ENCODE assay signal across 17 cellular contexts in genomic region chr2:48320747-48321146, GRCh38. TPM values are rescaled to one million over a fixed set of nuclear protein-coding genes. Genes with fewer than 3 reads are reported as not detected.
A peak's percentile ranks its signal among the peaks of the same experiment; 100 is the strongest.
DNase-seq lines count a peak whose midpoint lies in the region; ATAC-seq and TF ChIP-seq lines count a peak whose summit lies in the region.
"Had no signal": no experiment of that assay in that cellular context is flagged by ENCODE, and none has a peak within 500 bp of the region (broad histone marks: within the 10 kb centered on the region; RNA-seq: fewer than 3 reads in every experiment).

No MANE protein-coding gene starts in this region.

- CTCF ChIA-PET in IMR-90 (lab: Yijun Ruan, JAX): no interaction called here

- H4K91ac ChIP-seq in IMR-90 (ENCODE audit: insufficient read depth, low read depth, low read length): no peak overlapping the region

- peaks cover 12% of the 10 kb centered on the region for H3K9me3 Mint-ChIP-seq in activated naive CD8-positive, alpha-beta T cell treated with anti-CD3 and anti-CD28 coated beads, Interleukin-2, amount 50 U/mL, for 24 hours
- peaks cover 4% of the 10 kb centered on the region for H3K9me3 Mint-ChIP-seq in natural killer cell treated with Interleukin-12 subunit alpha and Interleukin-12 subunit beta and Interleukin-15 and Interleukin-18, amount 100 ng/mL, for 72 hours

- peaks cover 9 to 52% of the 10 kb centered on the region in 2 experiments for H3K79me1 ChIP-seq in IMR-90 (ENCODE audit: low read depth in 1 of 2, low read length in 2 of 2)

- no peaks in the 10 kb centered on the region for H3K27me3 ChIP-seq in IMR-90 (ENCODE audit: control insufficient read depth, insufficient read depth, low read length)
- H3K27me3 ChIP-seq: MG63, tibial artery had no signal

- peak overlapping the region; percentile 17; the same call in 1 of the 2 replicates for H3K4me2 ChIP-seq in IMR-90 (ENCODE audit: low read depth, low read length)

- H3K23ac ChIP-seq in IMR-90 (ENCODE audit: low read depth, low read length): no peak overlapping the region

- no TSS peak for BruUV-seq in IMR-90 (replicated peaks; lab: Mats Ljungman, UMichigan)

- H4K5ac ChIP-seq in IMR-90 (ENCODE audit: low read depth, low read length): no peak overlapping the region

- intact Hi-C loops in IMR-90 (cut with micrococcal nuclease): no loop called here
- intact Hi-C loops in mucosa of descending colon (cut with DNase I, micrococcal nuclease): no loop called here

- no peak overlapping the region for H3K9ac ChIP-seq in IMR-90 (ENCODE audit: low read depth, low read length)

- no peak overlapping the region for H2AK9ac ChIP-seq in IMR-90 (replicated peaks; ENCODE audit: low read depth, low read length, poor library complexity)

- peaks cover 76% of the 10 kb centered on the region for H3K4me1 Mint-ChIP-seq in activated naive CD8-positive, alpha-beta T cell treated with anti-CD3 and anti-CD28 coated beads, Interleukin-2, amount 50 U/mL, for 24 hours
- H3K4me1 Mint-ChIP-seq in natural killer cell treated with Interleukin-12 subunit alpha and Interleukin-12 subunit beta and Interleukin-15 and Interleukin-18, amount 100 ng/mL, for 72 hours (ENCODE audit: low read depth in 2 of 2): peaks cover 38 to 60% of the 10 kb centered on the region in 2 donors

- H4K20me1 ChIP-seq in IMR-90 (ENCODE audit: insufficient read depth, low read length): peaks cover 17% of the 10 kb centered on the region; the same call in 1 of the 2 replicates

- no peak for TF ChIP-seq CTCF in IMR-90 (conservative IDR thresholded peaks at IDR 0.05; ENCODE audit: low read depth, low read length)
- no peak for TF ChIP-seq CTCF in mucosa of descending colon (IDR thresholded peaks at IDR 0.05)

- no peak overlapping the region for H2AK5ac ChIP-seq in IMR-90 (ENCODE audit: low read depth, low read length)

- no peaks in the 10 kb centered on the region for H3K9me3 ChIP-seq in IMR-90 (ENCODE audit: control insufficient read depth, insufficient read depth, low read length)
- no peaks in the 10 kb centered on the region for H3K9me3 ChIP-seq in mucosa of descending colon
- H3K9me3 ChIP-seq: MG63, tibial artery had no signal

- no peak overlapping the region for H2AFZ ChIP-seq in IMR-90 (replicated peaks; ENCODE audit: low read length, poor library complexity)

- in situ Hi-C loops in IMR-90 (cut with MboI; ENCODE audit: low sequenced_read_pairs): loop anchor here (10.0 kb wide), 1 partner anchor 426 kb away; no protein-coding TSS in a partner anchor

- H3K27me3 Mint-ChIP-seq in activated naive CD8-positive, alpha-beta T cell treated with anti-CD3 and anti-CD28 coated beads, Interleukin-2, amount 50 U/mL, for 24 hours: no peaks in the 10 kb centered on the region
- H3K27me3 Mint-ChIP-seq in natural killer cell treated with Interleukin-12 subunit alpha and Interleukin-12 subunit beta and Interleukin-15 and Interleukin-18, amount 100 ng/mL, for 72 hours: no peaks in the 10 kb centered on the region

- no peak for TF ChIP-seq POLR2A in IMR-90 (IDR thresholded peaks at IDR 0.05; ENCODE audit: low read depth, low read length)

- no peaks in the 10 kb centered on the region for H3K36me3 ChIP-seq in IMR-90 (ENCODE audit: control insufficient read depth, insufficient read depth, low read length)
- H3K36me3 ChIP-seq in mucosa of descending colon (ENCODE audit: low read depth): no peaks in the 10 kb centered on the region
- H3K36me3 ChIP-seq: MG63, tibial artery had no signal

- no peak overlapping the region for H3K4me3 ChIP-seq in IMR-90 (ENCODE audit: insufficient read depth, low read depth, low read length)
- H3K4me3 ChIP-seq in mucosa of descending colon: no peak overlapping the region
- H3K4me3 ChIP-seq: MG63, tibial artery had no signal

- H3K9me1 ChIP-seq in IMR-90 (ENCODE audit: insufficient read depth, low read length): no peaks in the 10 kb centered on the region

- no peak overlapping the region for H3K18ac ChIP-seq in IMR-90 (ENCODE audit: low read depth, low read length)

- no peak overlapping the region for H3K4ac ChIP-seq in IMR-90 (ENCODE audit: low read depth, low read length)

- no peak overlapping the region for H2BK15ac ChIP-seq in IMR-90 (ENCODE audit: low read depth, low read length)

- no peak overlapping the region for H4K8ac ChIP-seq in IMR-90 (ENCODE audit: low read depth in 2 of 2, low read length in 2 of 2)

- no peak for TF ChIP-seq RAD21 in IMR-90 (IDR thresholded peaks at IDR 0.05; ENCODE audit: low read length)

- peak overlapping the region; percentile 5 for H3K4me3 Mint-ChIP-seq in activated naive CD8-positive, alpha-beta T cell treated with anti-CD3 and anti-CD28 coated beads, Interleukin-2, amount 50 U/mL, for 24 hours
- peak overlapping the region; percentile 58 for H3K4me3 Mint-ChIP-seq in natural killer cell treated with Interleukin-12 subunit alpha and Interleukin-12 subunit beta and Interleukin-15 and Interleukin-18, amount 100 ng/mL, for 72 hours

- H3K36me3 Mint-ChIP-seq in activated naive CD8-positive, alpha-beta T cell treated with anti-CD3 and anti-CD28 coated beads, Interleukin-2, amount 50 U/mL, for 24 hours (ENCODE audit: low read depth): peaks cover 31% of the 10 kb centered on the region
- H3K36me3 Mint-ChIP-seq in natural killer cell treated with Interleukin-12 subunit alpha and Interleukin-12 subunit beta and Interleukin-15 and Interleukin-18, amount 100 ng/mL, for 72 hours: peaks cover 4% of the 10 kb centered on the region

- H2BK5ac ChIP-seq in IMR-90 (ENCODE audit: low read depth, low read length, poor library complexity, severe bottlenecking): peak overlapping the region; percentile 30

- POLR2A ChIA-PET in IMR-90 (lab: Charles Lee; ENCODE audit: unreplicated experiment): no interaction called here

- H2BK120ac ChIP-seq in IMR-90 (ENCODE audit: low read depth, low read length): no peak overlapping the region

- no peak overlapping the region for H3K56ac ChIP-seq in IMR-90 (ENCODE audit: extremely low read depth, insufficient read depth, low read length)

- dilution Hi-C loops in IMR-90 (cut with HindIII; ENCODE audit: low sequenced_read_pairs, unreplicated experiment): no loop called here

- H3K4me1 ChIP-seq in IMR-90 (ENCODE audit: control insufficient read depth, insufficient read depth, low read length): peaks cover 2% of the 10 kb centered on the region; the same call in 1 of the 2 replicates
- H3K4me1 ChIP-seq in mucosa of descending colon (ENCODE audit: low read depth): peaks cover 13% of the 10 kb centered on the region

- ATAC-seq in IMR-90 (ENCODE audit: low read depth) (no peak), GM21360 (IDR thresholded peaks at IDR 0.05; ENCODE audit: unreplicated experiment) (no peak), mucosa of descending colon (no peak)
- no peak for ATAC-seq in activated naive CD8-positive, alpha-beta T cell treated with anti-CD3 and anti-CD28 coated beads, Interleukin-2, amount 50 U/mL, for 24 hours
- ATAC-seq in natural killer cell treated with Interleukin-12 subunit alpha and Interleukin-12 subunit beta and Interleukin-15 and Interleukin-18, amount 100 ng/mL, for 72 hours: peak; percentile 54 to 82
- ATAC-seq: SK-N-SH treated with all-trans-retinoic acid at 6 μM for 48 hours had no signal

- H3K27ac Mint-ChIP-seq in activated naive CD8-positive, alpha-beta T cell treated with anti-CD3 and anti-CD28 coated beads, Interleukin-2, amount 50 U/mL, for 24 hours: peak overlapping the region; percentile 61
- peak overlapping the region; percentile 69 to 91 for H3K27ac Mint-ChIP-seq in natural killer cell treated with Interleukin-12 subunit alpha and Interleukin-12 subunit beta and Interleukin-15 and Interleukin-18, amount 100 ng/mL, for 72 hours

- no peak overlapping the region for H3K14ac ChIP-seq in IMR-90 (replicated peaks; ENCODE audit: low read depth, low read length)

- no peak overlapping the region for H3K27ac ChIP-seq in IMR-90 (ENCODE audit: insufficient read depth, low read length)
- H3K27ac ChIP-seq: tibial artery had no signal

- DNase-seq in SIG-M5 treated with dmso at 0.1 percent for 504 hours (lab: John Stamatoyannopoulos, UW; ENCODE audit: unreplicated experiment) (peak; percentile 20), SIG-M5 (lab: John Stamatoyannopoulos, UW) (no peak), IMR-90 (no peak), H4 (ENCODE audit: low spot score) (no peak), mucosa of descending colon (no peak)
- DNase-seq in activated naive CD8-positive, alpha-beta T cell treated with anti-CD3 and anti-CD28 coated beads, Interleukin-2, amount 50 U/mL, for 24 hours: no peak
- DNase-seq in natural killer cell treated with Interleukin-12 subunit alpha and Interleukin-12 subunit beta and Interleukin-15 and Interleukin-18, amount 100 ng/mL, for 72 hours (ENCODE audit: low spot score): no peak
- DNase-seq: activated CD4-positive, alpha-beta T cell treated with anti-CD3 and anti-CD28 coated beads, Interleukin-2, amount 50 U/mL, for 4 hours; cortex of kidney; HCEC 1CT; MG63; NCI-H2171 treated with DMSO at 0.1 percent for 48 hours; nucleus accumbens; small intestine; tibial artery had no signal

- no peak overlapping the region for H2BK20ac ChIP-seq in IMR-90 (ENCODE audit: low read depth, low read length)

TF ChIP-seq in IMR-90, 13 proteins besides CTCF, POLR2A, EP300 and RAD21 (continues in another document):
- TF ChIP-seq CEBPB (IDR thresholded peaks at IDR 0.05; ENCODE audit: low read depth, low read length) (no peak), ELK1 (IDR thresholded peaks at IDR 0.05; ENCODE audit: borderline replicate concordance, low read depth, low read length) (no peak), RCOR1 (IDR thresholded peaks at IDR 0.05; ENCODE audit: insufficient replicate concordance, low read length) (no peak), CHD1 (IDR thresholded peaks at IDR 0.05; ENCODE audit: low read depth, low read length) (no peak), MAFK (IDR thresholded peaks at IDR 0.05; ENCODE audit: low read depth, low read length) (no peak), RFX5 (IDR thresholded peaks at IDR 0.05; ENCODE audit: low read depth, low read length) (no peak), BHLHE40 (IDR thresholded peaks at IDR 0.05; ENCODE audit: low read depth, low read length) (no peak)

RNA-seq across cellular contexts. Expression of gene FOXN2, which starts 6.3 kb away (rescaled TPM):
- total RNA-seq in IMR-90 (2012; rRNA removed) (33.1 and 39.6 TPM in 2 replicates), mucosa of descending colon (10 to 100 TPM; 14.9 to 19.6 (median 17.9) TPM)
- 3.2 and 3.8 TPM in 2 replicates for polyA plus RNA-seq in IMR-90 (2012; rRNA removed)
- 0.95 and 1.5 TPM in 2 replicates for polyA plus RNA-seq in IMR-90 (2012; cell fraction: cytosol; rRNA removed)
- polyA plus RNA-seq in IMR-90 (2012; cell fraction: nucleus; rRNA removed; ENCODE audit: low replicate concordance): 1.0 and 5.5 TPM in 2 replicates
- total RNA-seq in natural killer cell treated with Interleukin-12 subunit alpha and Interleukin-12 subunit beta and Interleukin-15 and Interleukin-18, amount 100 ng/mL, for 72 hours: 10 to 100 TPM; 47.6 to 57.5 TPM
- 22.5 and 28.2 TPM in 2 replicates for total RNA-seq in H4 (2014; rRNA removed; shearing (Covaris generic))

Comparison
In these comparisons a context has a peak if more than half of its experiments do, and no peak if none do; other contexts are left out.
1. ATAC-seq: peak in natural killer cell treated with Interleukin-12 subunit alpha and Interleukin-12 subunit beta and Interleukin-15 and Interleukin-18, amount 100 ng/mL, for 72 hours (2 of 2); none in IMR-90 (single experiment), activated naive CD8-positive, alpha-beta T cell treated with anti-CD3 and anti-CD28 coated beads, Interleukin-2, amount 50 U/mL, for 24 hours (single experiment), GM21360 (single experiment) and mucosa of descending colon (single experiment).